Comparison of ENCODE assay signal across 2 cellular contexts in the genomic region with DNA sequence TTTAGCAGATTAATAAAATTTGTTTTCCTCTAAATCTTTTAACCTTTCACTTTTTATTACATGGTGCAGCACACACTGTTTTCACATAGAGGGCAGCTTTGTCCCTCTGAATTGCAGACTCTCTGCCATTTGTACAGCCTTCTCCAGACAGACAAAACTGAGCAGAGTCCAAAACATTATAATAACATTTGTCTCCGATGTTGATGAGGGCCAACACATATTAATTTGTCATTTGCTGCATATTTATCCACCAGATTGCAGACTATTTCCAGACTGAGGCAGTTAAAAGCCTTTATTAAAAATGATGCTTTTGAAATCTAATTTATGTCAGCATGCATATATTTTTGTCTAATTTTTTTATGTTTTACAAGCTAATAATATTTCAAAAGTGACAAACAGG.
TF ChIP-seq lines count a peak whose summit lies in the region.

No MANE protein-coding gene starts in this region.

TF ChIP-seq in IMR-90, 13 proteins besides CTCF, POLR2A, EP300 and RAD21:
- no peak for TF ChIP-seq RCOR1 (IDR thresholded peaks at IDR 0.05; ENCODE audit: insufficient replicate concordance, low read length)
- TF ChIP-seq SMC3 (IDR thresholded peaks at IDR 0.05; ENCODE audit: low read depth, low read length) = peak; percentile 29; the same call in 1 of the 2 replicates
- no peak for TF ChIP-seq NFE2L2 (IDR thresholded peaks at IDR 0.05; ENCODE audit: low read depth, low read length)
- no peak for TF ChIP-seq MXI1 (IDR thresholded peaks at IDR 0.05; ENCODE audit: borderline replicate concordance, low read depth, low read length)
- TF ChIP-seq RFX5 (IDR thresholded peaks at IDR 0.05; ENCODE audit: low read depth, low read length) = no peak
- TF ChIP-seq, protein P1, sequence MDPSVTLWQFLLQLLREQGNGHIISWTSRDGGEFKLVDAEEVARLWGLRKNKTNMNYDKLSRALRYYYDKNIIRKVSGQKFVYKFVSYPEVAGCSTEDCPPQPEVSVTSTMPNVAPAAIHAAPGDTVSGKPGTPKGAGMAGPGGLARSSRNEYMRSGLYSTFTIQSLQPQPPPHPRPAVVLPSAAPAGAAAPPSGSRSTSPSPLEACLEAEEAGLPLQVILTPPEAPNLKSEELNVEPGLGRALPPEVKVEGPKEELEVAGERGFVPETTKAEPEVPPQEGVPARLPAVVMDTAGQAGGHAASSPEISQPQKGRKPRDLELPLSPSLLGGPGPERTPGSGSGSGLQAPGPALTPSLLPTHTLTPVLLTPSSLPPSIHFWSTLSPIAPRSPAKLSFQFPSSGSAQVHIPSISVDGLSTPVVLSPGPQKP (IDR thresholded peaks at IDR 0.05; ENCODE audit: borderline replicate concordance, low read depth, low read length) = no peak
- no peak for TF ChIP-seq MAFK (IDR thresholded peaks at IDR 0.05; ENCODE audit: low read depth, low read length)
- TF ChIP-seq CEBPB (IDR thresholded peaks at IDR 0.05; ENCODE audit: low read depth, low read length) = no peak

TF ChIP-seq in H1, 55 proteins besides CTCF, POLR2A, EP300 and RAD21:
- TF ChIP-seq SP2 (IDR thresholded peaks at IDR 0.05; ENCODE audit: low read length) (no peak), CHD1 (IDR thresholded peaks at IDR 0.05; ENCODE audit: low read depth, low read length) (no peak), TBP (IDR thresholded peaks at IDR 0.05; ENCODE audit: low read depth, low read length) (no peak), EZH2 (IDR thresholded peaks at IDR 0.05; ENCODE audit: low read depth, low read length, severe bottlenecking) (no peak), BACH1 (IDR thresholded peaks at IDR 0.05; ENCODE audit: low read length) (no peak), CEBPB (IDR thresholded peaks at IDR 0.05; ENCODE audit: low read depth, low read length) (no peak), HDAC2 (IDR thresholded peaks at IDR 0.05; ENCODE audit: borderline replicate concordance in 1 of 2, low read depth in 2 of 2, low read length in 2 of 2) (no peak), SIN3A (conservative IDR thresholded peaks at IDR 0.05 in 1 of 2, IDR thresholded peaks at IDR 0.05 in 1 of 2; ENCODE audit: low read depth in 1 of 2, low read length in 2 of 2) (no peak), NANOG (IDR thresholded peaks at IDR 0.05; ENCODE audit: insufficient read depth, low read depth, low read length, poor library complexity, severe bottlenecking) (no peak)
- TF ChIP-seq, protein P2, sequence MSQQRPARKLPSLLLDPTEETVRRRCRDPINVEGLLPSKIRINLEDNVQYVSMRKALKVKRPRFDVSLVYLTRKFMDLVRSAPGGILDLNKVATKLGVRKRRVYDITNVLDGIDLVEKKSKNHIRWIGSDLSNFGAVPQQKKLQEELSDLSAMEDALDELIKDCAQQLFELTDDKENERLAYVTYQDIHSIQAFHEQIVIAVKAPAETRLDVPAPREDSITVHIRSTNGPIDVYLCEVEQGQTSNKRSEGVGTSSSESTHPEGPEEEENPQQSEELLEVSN (IDR thresholded peaks at IDR 0.05) = no peak
